In the genomic region with DNA sequence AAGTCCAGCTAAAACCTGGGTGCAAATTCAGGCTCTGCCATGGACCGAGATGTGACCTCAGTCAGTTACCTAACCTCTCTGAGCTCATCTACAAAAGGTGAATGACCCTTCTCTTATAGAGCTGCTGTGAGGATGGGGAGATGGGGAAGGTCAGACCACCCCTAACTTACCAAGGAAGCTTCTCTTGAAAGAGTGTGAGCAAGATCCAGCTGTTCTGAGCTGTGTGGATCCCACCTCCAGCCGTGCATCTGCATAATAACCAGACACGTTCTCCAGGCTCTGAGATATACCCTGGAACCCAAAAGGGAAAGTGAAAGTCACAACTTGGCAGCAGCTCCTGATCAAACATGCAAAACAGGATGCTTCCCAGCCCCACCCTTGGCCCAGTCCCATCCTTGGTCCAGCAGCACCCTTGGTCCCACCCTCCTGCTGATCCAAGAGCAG, we compare ENCODE assay signal across 8 cellular contexts. TPM values are rescaled to one million over a fixed set of nuclear protein-coding genes. Genes with fewer than 3 reads are reported as not detected.
DNase-seq lines count a peak whose midpoint lies in the region; ATAC-seq and TF ChIP-seq lines count a peak whose summit lies in the region.

A gene with protein sequence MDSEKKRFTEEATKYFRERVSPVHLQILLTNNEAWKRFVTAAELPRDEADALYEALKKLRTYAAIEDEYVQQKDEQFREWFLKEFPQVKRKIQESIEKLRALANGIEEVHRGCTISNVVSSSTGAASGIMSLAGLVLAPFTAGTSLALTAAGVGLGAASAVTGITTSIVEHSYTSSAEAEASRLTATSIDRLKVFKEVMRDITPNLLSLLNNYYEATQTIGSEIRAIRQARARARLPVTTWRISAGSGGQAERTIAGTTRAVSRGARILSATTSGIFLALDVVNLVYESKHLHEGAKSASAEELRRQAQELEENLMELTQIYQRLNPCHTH (minus strand): TSS at position 257 of the 444 bp plus-strand sequence. CDS start 11,700 bp downstream, outside the sequence.

- DNase-seq in GM12864 (ENCODE audit: low read depth) (peak; percentile 53), SW480 (ENCODE audit: low spot score) (peak; percentile 26), choroid plexus epithelial cell (ENCODE audit: low read depth) (peak; percentile 81), mucosa of descending colon (peak; percentile 70 to 84 (median 84)), ureter (ENCODE audit: low spot score) (peak; percentile 84), iPS-NIHi11 (ENCODE audit: low spot score) (no peak)

- intact Hi-C loops in mucosa of descending colon (cut with DNase I, micrococcal nuclease), result no loop called here

- no peaks in the 10 kb centered on the region for H3K36me3 ChIP-seq in mucosa of descending colon (ENCODE audit: low read depth)

- no peaks in the 10 kb centered on the region for H3K9me3 ChIP-seq in mucosa of descending colon

- H3K4me3 ChIP-seq in GM12864 (ENCODE audit: low read depth, low read length), result peak within 1 kb of the TSS; percentile 82
- peak within 1 kb of the TSS; percentile 31 for H3K4me3 ChIP-seq in choroid plexus epithelial cell (ENCODE audit: low read depth, low read length)
- peak within 1 kb of the TSS; percentile 15 for H3K4me3 ChIP-seq in mucosa of descending colon

- no peak for TF ChIP-seq CTCF in GM12864 (IDR thresholded peaks at IDR 0.05; ENCODE audit: low read depth, low read length, missing control alignments)
- TF ChIP-seq CTCF in choroid plexus epithelial cell (conservative IDR thresholded peaks at IDR 0.05; ENCODE audit: low read depth, low read length), result no peak
- no peak for TF ChIP-seq CTCF in mucosa of descending colon (IDR thresholded peaks at IDR 0.05)

- peak; percentile 84 for ATAC-seq in mucosa of descending colon
- ATAC-seq in HG03469 (IDR thresholded peaks at IDR 0.05; ENCODE audit: unreplicated experiment), result no peak
- ATAC-seq in GM18517 (IDR thresholded peaks at IDR 0.05; ENCODE audit: unreplicated experiment), result no peak

- peaks cover 12% of the 10 kb centered on the region for H3K4me1 ChIP-seq in mucosa of descending colon (ENCODE audit: low read depth)

RNA-seq across cellular contexts. Expression of the gene that starts here (rescaled TPM):
- total RNA-seq in mucosa of descending colon (10 to 100 TPM; 11.4 to 29.3 (median 20.5) TPM), ureter (47.4 TPM)

Comparison
In these comparisons a context has a peak if more than half of its experiments do, and no peak if none do; other contexts are left out.
1. H3K4me3 ChIP-seq: peak in every context shown above with its lines; median percentile 82 in GM12864; 31 in choroid plexus epithelial cell; 15 in mucosa of descending colon.